In genomic region chr16:89191901-89192184, GRCh38 we compare ENCODE assay signal across 10 cellular contexts. TPM values are rescaled to one million over a fixed set of nuclear protein-coding genes. Genes with fewer than 3 reads are reported as not detected.
DNase-seq lines count a peak whose midpoint lies in the region; ATAC-seq and TF ChIP-seq lines count a peak whose summit lies in the region.
"Had no signal": no experiment of that assay in that cellular context is flagged by ENCODE, and none has a peak within 500 bp of the region (broad histone marks: within the 10 kb centered on the region; RNA-seq: fewer than 3 reads in every experiment).

No MANE protein-coding gene starts in this region.

- peak overlapping the region; percentile 99 for H3K4me2 ChIP-seq in HCT116 (ENCODE audit: low read length)

- TF ChIP-seq POLR2A in HCT116 (IDR thresholded peaks at IDR 0.05; ENCODE audit: borderline replicate concordance, extremely low read depth, insufficient read depth, insufficient read length) (no peak), erythroblast (IDR thresholded peaks at IDR 0.05; ENCODE audit: low read length) (no peak)

- no peak for TF ChIP-seq RAD21 in HCT116 (IDR thresholded peaks at IDR 0.05; ENCODE audit: low read depth)

- CTCF ChIA-PET in HCT116 (lab: Charles Lee), result interaction anchor here (1.4 kb wide), 1 partner anchor 633 kb away, joined by 5 read pairs; no protein-coding TSS in a partner anchor

- intact Hi-C loops in HCT116 (cut with micrococcal nuclease), result loop anchor here (1.0 kb wide), 1 partner anchor 21 kb away; the partner anchor contains the start of gene CDH15
- intact Hi-C loops in ascending aorta (cut with DNase I), result no loop called here

- H2AFZ ChIP-seq in HCT116 (ENCODE audit: low read depth, low read length, poor library complexity, severe bottlenecking), result no peak overlapping the region

- H3K4me1 ChIP-seq in HCT116 (ENCODE audit: control insufficient read depth in 1 of 2, insufficient read depth in 2 of 2, low read length in 2 of 2), result peaks cover 0 to 25% of the 10 kb centered on the region in 2 experiments; a peak in 2 of 4 replicates
- peaks cover 0 to 5% of the 10 kb centered on the region in 2 donors for H3K4me1 ChIP-seq in ascending aorta
- H3K4me1 ChIP-seq in iPS-20b (ENCODE audit: insufficient read depth, low read length), result no peaks in the 10 kb centered on the region
- H3K4me1 ChIP-seq in thoracic aorta (ENCODE audit: control insufficient read depth in 1 of 2, low read depth in 2 of 2), result peaks cover 0 to 4% of the 10 kb centered on the region in 2 donors

- BruUV-seq in HCT116 (replicated peaks; lab: Mats Ljungman, UMichigan), result no TSS peak

- DNase-seq in HCT116 (ENCODE audit: low read depth, low spot score) (no peak), ascending aorta (ENCODE audit: low spot score in 2 of 2) (no peak), thoracic aorta (ENCODE audit: low spot score) (no peak), erythroblast (lab: John Stamatoyannopoulos, UW) (no peak)
- DNase-seq: kidney glomerular epithelial cell, NCI-H2107 had no signal

- H3K27ac ChIP-seq in HCT116 (ENCODE audit: low read depth, low read length) (peak overlapping the region; percentile 76; the same call in 1 of the 2 replicates), ascending aorta (no peak overlapping the region), iPS-20b (ENCODE audit: low read length) (no peak overlapping the region), thoracic aorta (no peak overlapping the region)

- H3K27me3 ChIP-seq in HCT116 (ENCODE audit: insufficient read depth, low read length) (no peaks in the 10 kb centered on the region), ascending aorta (no peaks in the 10 kb centered on the region), iPS-20b (ENCODE audit: insufficient read depth, low read length) (peaks cover 34% of the 10 kb centered on the region), thoracic aorta (replicated peaks; ENCODE audit: insufficient read depth) (no peaks in the 10 kb centered on the region)

- H4K20me1 ChIP-seq in HCT116 (ENCODE audit: insufficient read depth), result no peaks in the 10 kb centered on the region

- ATAC-seq in HCT116 (no peak), thoracic aorta (ENCODE audit: insufficient number of reproducible peaks, low FRiP score, low read depth) (no peak), HG03378 (IDR thresholded peaks at IDR 0.05; ENCODE audit: unreplicated experiment) (no peak), GM21381 (IDR thresholded peaks at IDR 0.05; ENCODE audit: unreplicated experiment) (no peak)

- H3K4me3 ChIP-seq in HCT116 (replicated peaks in 1 of 2; ENCODE audit: low read depth in 1 of 2, low read length in 2 of 2) (peak overlapping the region; percentile 47 to 74), ascending aorta (peak overlapping the region; percentile 52 to 59), iPS-20b (ENCODE audit: low read length) (peak overlapping the region; percentile 59; the same call in 1 of the 2 replicates), thoracic aorta (peak overlapping the region; percentile 69)

- RAD21 ChIA-PET in HCT116 (lab: Charles Lee; ENCODE audit: low non-redundant PET in 1 of 2, low total read pairs in 2 of 2, uncharacterized antibody in 2 of 2, unreplicated experiment in 2 of 2), result no interaction called here

- H3K9ac ChIP-seq in HCT116 (ENCODE audit: low read length) (peak overlapping the region; percentile 83), iPS-20b (ENCODE audit: low read depth, low read length) (no peak overlapping the region)

- no peaks in the 10 kb centered on the region for H3K9me2 ChIP-seq in HCT116 (ENCODE audit: insufficient read depth)

- POLR2A ChIA-PET in HCT116 (lab: Charles Lee), result interaction anchor here (2.1 kb wide), 1 partner anchor 380 kb away, joined by 8 read pairs; the partner anchor contains the start of gene APRT

- H3K79me2 ChIP-seq in HCT116 (ENCODE audit: insufficient read depth, low read length), result no peaks in the 10 kb centered on the region

- TF ChIP-seq CTCF in HCT116 (IDR thresholded peaks at IDR 0.05 in 2 of 3, conservative IDR thresholded peaks at IDR 0.05 in 1 of 3; ENCODE audit: borderline replicate concordance in 1 of 3, insufficient read depth in 1 of 3, low read depth in 2 of 3, low read length in 2 of 3) (no peak), ascending aorta (IDR thresholded peaks at IDR 0.05) (no peak), thoracic aorta (IDR thresholded peaks at IDR 0.05) (no peak)

- no peaks in the 10 kb centered on the region for H3K9me3 ChIP-seq in HCT116 (ENCODE audit: control insufficient read depth in 1 of 2, insufficient read depth in 1 of 2, low read depth in 1 of 2, low read length in 2 of 2)
- H3K9me3 ChIP-seq in ascending aorta, result no peaks in the 10 kb centered on the region
- no peaks in the 10 kb centered on the region for H3K9me3 ChIP-seq in iPS-20b (ENCODE audit: insufficient read depth, low read depth, low read length)
- H3K9me3 ChIP-seq in thoracic aorta, result no peaks in the 10 kb centered on the region

- H3K36me3 ChIP-seq in HCT116 (ENCODE audit: control insufficient read depth in 1 of 2, insufficient read depth in 2 of 2, low read length in 2 of 2), result no peaks in the 10 kb centered on the region
- H3K36me3 ChIP-seq in ascending aorta, result no peaks in the 10 kb centered on the region
- no peaks in the 10 kb centered on the region for H3K36me3 ChIP-seq in iPS-20b (ENCODE audit: insufficient read depth, low read depth, low read length)
- H3K36me3 ChIP-seq in thoracic aorta, result no peaks in the 10 kb centered on the region

TF ChIP-seq in HCT116, 20 proteins besides CTCF, POLR2A, EP300 and RAD21 (continues in another document):
- TF ChIP-seq CEBPB (IDR thresholded peaks at IDR 0.05; ENCODE audit: low read depth) (no peak), EZH2 (IDR thresholded peaks at IDR 0.05) (no peak), TCF7L2 (IDR thresholded peaks at IDR 0.05; ENCODE audit: borderline replicate concordance, extremely low read depth, insufficient read depth, insufficient read length) (no peak), EZH2phosphoT487 (IDR thresholded peaks at IDR 0.05; ENCODE audit: borderline replicate concordance) (no peak), ZBTB33 (IDR thresholded peaks at IDR 0.05; ENCODE audit: extremely low read depth, insufficient replicate concordance, low read length) (no peak), CBX3 (IDR thresholded peaks at IDR 0.05; ENCODE audit: low read depth) (no peak), EGR1 (IDR thresholded peaks at IDR 0.05; ENCODE audit: low read depth) (no peak), ZFX (IDR thresholded peaks at IDR 0.05) (no peak), YY1 (IDR thresholded peaks at IDR 0.05; ENCODE audit: extremely low read depth, insufficient replicate concordance, low read depth, low read length) (no peak), SIN3A (IDR thresholded peaks at IDR 0.05; ENCODE audit: low read depth) (no peak), SRF (IDR thresholded peaks at IDR 0.05; ENCODE audit: low read depth) (no peak)
- TF ChIP-seq, protein P1, sequence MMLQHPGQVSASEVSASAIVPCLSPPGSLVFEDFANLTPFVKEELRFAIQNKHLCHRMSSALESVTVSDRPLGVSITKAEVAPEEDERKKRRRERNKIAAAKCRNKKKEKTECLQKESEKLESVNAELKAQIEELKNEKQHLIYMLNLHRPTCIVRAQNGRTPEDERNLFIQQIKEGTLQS (IDR thresholded peaks at IDR 0.05), result no peak
- TF ChIP-seq, protein P2, sequence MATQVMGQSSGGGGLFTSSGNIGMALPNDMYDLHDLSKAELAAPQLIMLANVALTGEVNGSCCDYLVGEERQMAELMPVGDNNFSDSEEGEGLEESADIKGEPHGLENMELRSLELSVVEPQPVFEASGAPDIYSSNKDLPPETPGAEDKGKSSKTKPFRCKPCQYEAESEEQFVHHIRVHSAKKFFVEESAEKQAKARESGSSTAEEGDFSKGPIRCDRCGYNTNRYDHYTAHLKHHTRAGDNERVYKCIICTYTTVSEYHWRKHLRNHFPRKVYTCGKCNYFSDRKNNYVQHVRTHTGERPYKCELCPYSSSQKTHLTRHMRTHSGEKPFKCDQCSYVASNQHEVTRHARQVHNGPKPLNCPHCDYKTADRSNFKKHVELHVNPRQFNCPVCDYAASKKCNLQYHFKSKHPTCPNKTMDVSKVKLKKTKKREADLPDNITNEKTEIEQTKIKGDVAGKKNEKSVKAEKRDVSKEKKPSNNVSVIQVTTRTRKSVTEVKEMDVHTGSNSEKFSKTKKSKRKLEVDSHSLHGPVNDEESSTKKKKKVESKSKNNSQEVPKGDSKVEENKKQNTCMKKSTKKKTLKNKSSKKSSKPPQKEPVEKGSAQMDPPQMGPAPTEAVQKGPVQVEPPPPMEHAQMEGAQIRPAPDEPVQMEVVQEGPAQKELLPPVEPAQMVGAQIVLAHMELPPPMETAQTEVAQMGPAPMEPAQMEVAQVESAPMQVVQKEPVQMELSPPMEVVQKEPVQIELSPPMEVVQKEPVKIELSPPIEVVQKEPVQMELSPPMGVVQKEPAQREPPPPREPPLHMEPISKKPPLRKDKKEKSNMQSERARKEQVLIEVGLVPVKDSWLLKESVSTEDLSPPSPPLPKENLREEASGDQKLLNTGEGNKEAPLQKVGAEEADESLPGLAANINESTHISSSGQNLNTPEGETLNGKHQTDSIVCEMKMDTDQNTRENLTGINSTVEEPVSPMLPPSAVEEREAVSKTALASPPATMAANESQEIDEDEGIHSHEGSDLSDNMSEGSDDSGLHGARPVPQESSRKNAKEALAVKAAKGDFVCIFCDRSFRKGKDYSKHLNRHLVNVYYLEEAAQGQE (IDR thresholded peaks at IDR 0.05; ENCODE audit: low read depth), result no peak

RNA-seq across cellular contexts. Expression of gene SLC22A31, which starts 8.5 kb away (rescaled TPM):
- total RNA-seq in HCT116 (2021; ENCODE audit: unreplicated experiment), result 53.7 TPM
- 33.6 and 34.3 TPM in 2 replicates for polyA plus RNA-seq in HCT116 (2012)
- total RNA-seq in ascending aorta, result not detected
- under 1 TPM in 1 of 2 donors, not detected in 1; 0.81 TPM for total RNA-seq in thoracic aorta
- total RNA-seq: skeletal muscle tissue had no signal

RNA-seq across cellular contexts. Expression of gene CDH15, which starts 20.3 kb away (rescaled TPM):
- total RNA-seq in HCT116 (2021; ENCODE audit: unreplicated experiment) (3.8 TPM), ascending aorta (not detected), thoracic aorta (1 to 10 TPM in 1 of 2 donors, not detected in 1; 1.4 TPM)
- 1.7 and 2.3 TPM in 2 replicates for polyA plus RNA-seq in HCT116 (2012)

RNA-seq across cellular contexts. Expression of gene ZNF778, which starts 25.7 kb away (rescaled TPM):
- total RNA-seq in HCT116 (2021; ENCODE audit: unreplicated experiment) (19.5 TPM), ascending aorta (1.5 TPM), thoracic aorta (10 to 100 TPM; 17.1 to 27.2 TPM)
- polyA plus RNA-seq in HCT116 (2012), result 8.8 and 9.6 TPM in 2 replicates

Comparison
In these comparisons a context has a peak if more than half of its experiments do, and no peak if none do; other contexts are left out.
1. RNA of gene SLC22A31, which starts 8.5 kb away (total RNA-seq): 53.7 TPM in HCT116 (single experiment); 0.81 TPM in thoracic aorta and not detected in ascending aorta (single experiment); every median in the first group is over 10 times any median in the second.
2. Peak in every context shown above with its lines, with median percentiles within 50 percentile points of each other: H3K4me3 ChIP-seq.